8 cellular contexts compared by ENCODE assay signal in the genomic region with DNA sequence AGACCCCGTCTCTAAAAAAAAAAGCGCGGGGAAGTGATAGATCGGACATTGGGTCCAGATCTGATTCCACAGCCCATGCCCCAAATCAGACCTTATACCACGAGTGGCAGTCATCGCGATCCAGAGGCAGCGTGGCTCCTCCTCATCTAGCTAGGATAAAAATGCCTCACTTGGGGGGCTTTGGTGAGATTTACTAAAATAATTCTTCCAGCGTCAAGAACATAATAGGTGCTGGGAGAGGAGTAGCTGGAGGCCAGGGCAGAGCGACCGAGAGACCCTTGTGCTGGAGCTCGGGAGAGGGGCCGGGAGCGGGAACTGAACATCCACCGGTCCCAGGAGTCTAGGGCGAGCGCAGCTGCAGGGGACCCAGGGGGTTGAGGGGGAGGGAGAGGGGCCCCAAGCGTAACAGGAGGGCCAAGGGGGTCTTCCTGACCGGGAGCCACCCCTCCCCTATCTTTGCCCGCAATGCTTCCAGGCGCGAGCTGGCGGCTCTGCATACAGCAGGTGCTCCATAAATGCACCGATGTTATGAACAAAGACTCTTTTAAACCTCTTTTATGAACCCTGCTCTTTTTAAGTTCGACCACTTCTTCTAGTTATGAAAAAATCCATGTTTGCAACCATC. TPM values are rescaled to one million over a fixed set of nuclear protein-coding genes. Genes with fewer than 3 reads are reported as not detected.
DNase-seq lines count a peak whose midpoint lies in the region; ATAC-seq and TF ChIP-seq lines count a peak whose summit lies in the region.

No MANE protein-coding gene starts in this region.

- H3K4me3 Mint-ChIP-seq in Calu3 (ENCODE audit: low read depth, unreplicated experiment): peak overlapping the region; percentile 90
- peak overlapping the region; percentile 89 to 94 for H3K4me3 Mint-ChIP-seq in effector memory CD8-positive, alpha-beta T cell

- H4K20me1 ChIP-seq in PC-3 (ENCODE audit: low read length): no peaks in the 10 kb centered on the region

- H3K27me3 ChIP-seq in PC-3 (ENCODE audit: low read length): no peaks in the 10 kb centered on the region
- no peaks in the 10 kb centered on the region for H3K27me3 ChIP-seq in ovary

- no peak for TF ChIP-seq EP300 in ovary (IDR thresholded peaks at IDR 0.05)

- H3F3A ChIP-seq in PC-3 (ENCODE audit: low read length, unreplicated experiment): peaks cover 12% of the 10 kb centered on the region

- no TSS peak for BruUV-seq in Calu3 (replicated peaks; lab: Mats Ljungman, UMichigan)
- no TSS peak for BruUV-seq in PC-3 (replicated peaks; lab: Mats Ljungman, UMichigan)

- H2AFZ ChIP-seq in PC-3 (ENCODE audit: low read length): peak overlapping the region; percentile 77

- H3K9ac ChIP-seq in PC-3 (ENCODE audit: low read length): no peak overlapping the region

- no peaks in the 10 kb centered on the region for H3K9me3 Mint-ChIP-seq in Calu3 (ENCODE audit: low read depth, unreplicated experiment)
- no peaks in the 10 kb centered on the region for H3K9me3 Mint-ChIP-seq in effector memory CD8-positive, alpha-beta T cell

- H3K27ac ChIP-seq in PC-3 (ENCODE audit: low read length) (no peak overlapping the region), ovary (peak overlapping the region in 1 of 2 donors; percentile 45)

- H3K27ac Mint-ChIP-seq in Calu3 (ENCODE audit: unreplicated experiment): peak overlapping the region; percentile 56
- peak overlapping the region; percentile 62 to 90 for H3K27ac Mint-ChIP-seq in effector memory CD8-positive, alpha-beta T cell

- DNase-seq in Calu3 (no peak), PC-3 (no peak), ovary (peak in 1 of 5 donors; percentile 45), NCI-H526 treated with DMSO at 0.1 percent for 48 hours (lab: John Stamatoyannopoulos, UW) (no peak), NCI-H187 (lab: John Stamatoyannopoulos, UW) (no peak), MV-4-11 (lab: John Stamatoyannopoulos, UW) (no peak)
- DNase-seq in effector memory CD8-positive, alpha-beta T cell: peak in 1 of 3 experiments; percentile 7

- peaks cover 32% of the 10 kb centered on the region for H3K79me2 ChIP-seq in PC-3 (ENCODE audit: low read length)

- H3K36me3 Mint-ChIP-seq in Calu3 (ENCODE audit: insufficient read depth, unreplicated experiment): peaks cover 50% of the 10 kb centered on the region
- peaks cover 36% of the 10 kb centered on the region for H3K36me3 Mint-ChIP-seq in effector memory CD8-positive, alpha-beta T cell (ENCODE audit: insufficient read depth)

- intact Hi-C loops in Calu3 (cut with micrococcal nuclease; ENCODE audit: unreplicated experiment): no loop called here
- intact Hi-C loops in PC-3 (cut with micrococcal nuclease): loop anchor here (5.0 to 10.0 kb wide), 2 partner anchors 60 to 208 kb away; a partner anchor contains a TSS
- intact Hi-C loops in ovary (cut with DNase I): loop anchor here in 1 of 4 donors (10.0 kb wide), 1 partner anchor 172 kb away; a partner anchor contains a TSS

- peaks cover 22% of the 10 kb centered on the region for H3K4me1 Mint-ChIP-seq in Calu3 (ENCODE audit: low read depth, unreplicated experiment)
- peaks cover 32 to 34% of the 10 kb centered on the region in 2 donors for H3K4me1 Mint-ChIP-seq in effector memory CD8-positive, alpha-beta T cell (ENCODE audit: low read depth in 2 of 2)

- POLR2A ChIA-PET in PC-3 (lab: Charles Lee; ENCODE audit: unreplicated experiment): no interaction called here

- no peak for TF ChIP-seq POLR2A in ovary (IDR thresholded peaks at IDR 0.05)

- H3K9me3 ChIP-seq in PC-3 (ENCODE audit: low read length) (no peaks in the 10 kb centered on the region), ovary (no peaks in the 10 kb centered on the region)

- CTCF ChIA-PET in Calu3 (lab: Charles Lee): interaction anchor here (0.7 kb wide), 1 partner anchor 116 kb away, joined by 3 read pairs; no protein-coding TSS in a partner anchor
- CTCF ChIA-PET in PC-3 (lab: Charles Lee): interaction anchor here (1.0 kb wide), 1 partner anchor 232 kb away, joined by 10 read pairs; no protein-coding TSS in a partner anchor

- H3K27me3 Mint-ChIP-seq in Calu3 (ENCODE audit: unreplicated experiment): peaks cover 3% of the 10 kb centered on the region
- peaks cover 0 to 2% of the 10 kb centered on the region in 2 donors for H3K27me3 Mint-ChIP-seq in effector memory CD8-positive, alpha-beta T cell

- peak overlapping the region; percentile 86 for H3K4me2 ChIP-seq in PC-3 (ENCODE audit: low read length)

- peaks cover 39% of the 10 kb centered on the region for H3K4me1 ChIP-seq in PC-3 (ENCODE audit: insufficient read depth, low read length)
- H3K4me1 ChIP-seq in ovary (ENCODE audit: insufficient read depth): peaks cover 15% of the 10 kb centered on the region

- ATAC-seq in PC-3: no peak
- ATAC-seq in effector memory CD8-positive, alpha-beta T cell (replicated peaks): no peak
- ATAC-seq in HG03571 (IDR thresholded peaks at IDR 0.05; ENCODE audit: unreplicated experiment): no peak

- WGBS in ovary, 3 donors: 13 to 21% (median 19%) methylated on average over 25 of the region's 25 CpGs

- H3K9me2 ChIP-seq in PC-3 (replicated peaks; ENCODE audit: low read length): no peaks in the 10 kb centered on the region

- H3K4me3 ChIP-seq in PC-3 (ENCODE audit: low read length) (no peak overlapping the region), ovary (peak overlapping the region; percentile 66)

- no peak for TF ChIP-seq CTCF in Calu3 (IDR thresholded peaks at IDR 0.05; ENCODE audit: unreplicated experiment)
- TF ChIP-seq CTCF in PC-3 (conservative IDR thresholded peaks at IDR 0.05; ENCODE audit: low read depth, low read length): no peak
- TF ChIP-seq CTCF in ovary (IDR thresholded peaks at IDR 0.05): no peak

- H3K36me3 ChIP-seq in PC-3 (ENCODE audit: low read depth, low read length): no peaks in the 10 kb centered on the region
- no peaks in the 10 kb centered on the region for H3K36me3 ChIP-seq in ovary

RNA-seq across cellular contexts. Expression of a gene that starts 0.8 kb away (rescaled TPM):
- total RNA-seq in Calu3 (2022) (45.9 and 49.8 TPM in 2 replicates), PC-3 (2014; rRNA removed) (38.1 and 53.2 TPM in 2 replicates), ovary (10 to 100 TPM; 33.3 to 87.1 (median 44.3) TPM)
- 10 to 100 TPM; 25.3 to 54.2 TPM for polyA plus RNA-seq in ovary
